Comparison of ENCODE assay signal across 22 cellular contexts in the genomic region with DNA sequence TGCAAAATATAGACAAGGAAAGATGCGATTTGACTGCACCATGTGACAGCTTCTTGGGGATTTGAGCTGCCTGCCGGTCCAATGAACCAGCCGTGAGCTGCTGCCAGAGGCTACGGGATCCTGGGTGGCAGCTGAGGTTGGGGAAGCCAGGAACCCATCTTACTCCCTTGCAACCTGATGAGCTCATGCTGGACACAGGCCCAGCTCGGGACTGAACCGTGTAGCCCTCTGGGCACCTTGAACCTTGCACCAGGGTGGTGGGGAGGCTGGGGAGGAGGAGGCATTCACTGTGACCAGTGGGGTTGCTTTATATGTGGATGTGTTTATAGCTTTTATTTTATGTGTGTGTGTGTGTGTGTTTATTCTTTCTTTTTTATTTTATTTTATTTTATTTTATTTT. TPM values are rescaled to one million over a fixed set of nuclear protein-coding genes. Genes with fewer than 3 reads are reported as not detected.
A peak's percentile ranks its signal among the peaks of the same experiment; 100 is the strongest.
DNase-seq lines count a peak whose midpoint lies in the region; ATAC-seq, FAIRE-seq and TF ChIP-seq lines count a peak whose summit lies in the region.
"Had no signal": no experiment of that assay in that cellular context is flagged by ENCODE, and none has a peak within 500 bp of the region (broad histone marks: within the 10 kb centered on the region; RNA-seq: fewer than 3 reads in every experiment).

No MANE protein-coding gene starts in this region.

- FAIRE-seq in small intestine (lab: Jason Lieb, UNC) (no peak), kidney (lab: Jason Lieb, UNC) (no peak)
- FAIRE-seq: GM12878, H1 had no signal

- no peak for TF ChIP-seq POLR2A in right lobe of liver (IDR thresholded peaks at IDR 0.05)

- no peak overlapping the region for H3K9ac ChIP-seq in kidney (ENCODE audit: low read length in 2 of 2)

- ATAC-seq in WTC11 = no peak
- peak; percentile 46 to 99 (median 80) for ATAC-seq in right lobe of liver
- no peak for ATAC-seq in HG03139 (IDR thresholded peaks at IDR 0.05; ENCODE audit: unreplicated experiment)
- ATAC-seq: GM12878 had no signal

- H3K4me3 Mint-ChIP-seq in WTC11 = no peak overlapping the region
- H3K4me3 Mint-ChIP-seq: CD4-positive, CD25-positive, alpha-beta regulatory T cell had no signal

- no peak overlapping the region for H3K4me2 ChIP-seq in DOHH2 (ENCODE audit: low read length)

- H3K9me3 ChIP-seq in DOHH2 (ENCODE audit: control insufficient read depth, insufficient read depth, low read length) (no peaks in the 10 kb centered on the region), right lobe of liver (no peaks in the 10 kb centered on the region), small intestine (ENCODE audit: control insufficient read depth, low read depth) (no peaks in the 10 kb centered on the region), kidney (ENCODE audit: control insufficient read depth in 1 of 2, low read length in 2 of 2) (no peaks in the 10 kb centered on the region)

- no peak overlapping the region for H3K4me3 ChIP-seq in DOHH2 (ENCODE audit: low read length)
- H3K4me3 ChIP-seq in right lobe of liver = no peak overlapping the region
- no peak overlapping the region for H3K4me3 ChIP-seq in small intestine (ENCODE audit: low read depth in 1 of 2, low read length in 2 of 2)
- H3K4me3 ChIP-seq in kidney (ENCODE audit: low read length in 2 of 2) = no peak overlapping the region
- H3K4me3 ChIP-seq: GM12878, SK-N-MC had no signal

- H4K20me1 ChIP-seq in DOHH2 (ENCODE audit: control insufficient read depth, insufficient read depth, low read depth, low read length) = no peaks in the 10 kb centered on the region

- H3K4me1 ChIP-seq in DOHH2 (ENCODE audit: control insufficient read depth, low read length) (peaks cover 91% of the 10 kb centered on the region), right lobe of liver (no peaks in the 10 kb centered on the region), small intestine (ENCODE audit: control insufficient read depth in 2 of 2, insufficient read depth in 1 of 2, low read depth in 1 of 2, low read length in 1 of 2) (no peaks in the 10 kb centered on the region), kidney (ENCODE audit: control insufficient read depth in 1 of 2, insufficient read depth in 1 of 2, low read depth in 1 of 2, low read length in 2 of 2) (no peaks in the 10 kb centered on the region)

- H3K9me2 ChIP-seq in DOHH2 (replicated peaks; ENCODE audit: control insufficient read depth, low read length) = no peaks in the 10 kb centered on the region

- no peak for DNase-seq in WTC11 (ENCODE audit: low spot score)
- peak; percentile 61 to 85 (median 77) for DNase-seq in right lobe of liver
- peak; percentile 51 for DNase-seq in small intestine
- no peak for DNase-seq in A172 (ENCODE audit: low spot score)
- DNase-seq in kidney = no peak
- DNase-seq: CD4-positive, CD25-positive, alpha-beta regulatory T cell; Kasumi-1; NCI-H1417; NCI-H1694 treated with DMSO at 0.1 percent for 48 hours; NCI-H2081 treated with DMSO at 0.1 percent for 48 hours; NCI-H446 treated with DMSO at 0.1 percent for 48 hours; NCI-H526 treated with DMSO at 0.1 percent for 48 hours; SHP77 had no signal

- no peaks in the 10 kb centered on the region for H3K27me3 ChIP-seq in DOHH2 (ENCODE audit: control insufficient read depth, low read length)
- H3K27me3 ChIP-seq in right lobe of liver = no peaks in the 10 kb centered on the region
- peaks cover 0 to 3% of the 10 kb centered on the region in 2 donors for H3K27me3 ChIP-seq in small intestine (ENCODE audit: control insufficient read depth in 2 of 2, insufficient read depth in 2 of 2, low read length in 2 of 2)

- no peak overlapping the region for H3K27ac Mint-ChIP-seq in WTC11
- H3K27ac Mint-ChIP-seq: CD4-positive, CD25-positive, alpha-beta regulatory T cell had no signal

- peaks cover 11% of the 10 kb centered on the region for H3K9me3 Mint-ChIP-seq in WTC11

- CTCF ChIA-PET in WTC11 (lab: Charles Lee) = interaction anchor here (1.0 to 6.2 kb wide), 7 partner anchors 11 to 114 kb away, joined by 3 to 53 read pairs (median 4); partner anchors contain the start of gene PRSS56

- 0 out of 2 replicates have a peak overlapping the region, but pooled peaks have one; percentile 14 for H3K27ac ChIP-seq in DOHH2 (ENCODE audit: low read depth, low read length)
- no peak overlapping the region for H3K27ac ChIP-seq in right lobe of liver
- no peak overlapping the region for H3K27ac ChIP-seq in small intestine (ENCODE audit: low read depth in 1 of 2, low read length in 1 of 2)
- no peak overlapping the region for H3K27ac ChIP-seq in kidney (ENCODE audit: low read depth in 2 of 2, low read length in 2 of 2)
- H3K27ac ChIP-seq: SK-N-MC had no signal

- H3K27me3 Mint-ChIP-seq in WTC11 (ENCODE audit: low read depth) = peaks cover 6% of the 10 kb centered on the region

- H3K36me3 ChIP-seq in DOHH2 (ENCODE audit: control insufficient read depth, low read length) (no peaks in the 10 kb centered on the region), right lobe of liver (no peaks in the 10 kb centered on the region), small intestine (ENCODE audit: control insufficient read depth in 2 of 2, insufficient read depth in 2 of 2, low read length in 2 of 2) (no peaks in the 10 kb centered on the region), kidney (ENCODE audit: control insufficient read depth in 1 of 2, insufficient read depth in 2 of 2, low read length in 2 of 2) (no peaks in the 10 kb centered on the region)

- 53% methylated on average over 4 of the region's 6 CpGs for WGBS in right lobe of liver (ENCODE audit: insufficient coverage, low coverage, low lambda C conversion rate, missing lambda C conversion rate)
- 50 to 84% (median 71%) methylated on average over 6 of the region's 6 CpGs for WGBS in small intestine, 3 donors

- POLR2A ChIA-PET in WTC11 (lab: Charles Lee) = no interaction called here

- TF ChIP-seq CTCF in DOHH2 (IDR thresholded peaks at IDR 0.05; ENCODE audit: low read depth, low read length, poor library complexity, severe bottlenecking) (no peak), WTC11 (IDR thresholded peaks at IDR 0.05) (no peak), right lobe of liver (IDR thresholded peaks at IDR 0.05) (no peak), kidney (IDR thresholded peaks at IDR 0.05; ENCODE audit: borderline replicate concordance, extremely low read depth, insufficient read depth) (no peak)

- intact Hi-C loops in right lobe of liver (cut with DNase I) (no loop called here), kidney (cut with DNase I) (no loop called here)

- no peaks in the 10 kb centered on the region for H3K36me3 Mint-ChIP-seq in WTC11
- H3K36me3 Mint-ChIP-seq: CD4-positive, CD25-positive, alpha-beta regulatory T cell had no signal

- H3K79me2 ChIP-seq in DOHH2 (ENCODE audit: control insufficient read depth, low read length) = no peaks in the 10 kb centered on the region

- H3K4me1 Mint-ChIP-seq in WTC11 = no peaks in the 10 kb centered on the region
- H3K4me1 Mint-ChIP-seq: CD4-positive, CD25-positive, alpha-beta regulatory T cell had no signal

- H3F3A ChIP-seq in DOHH2 (ENCODE audit: control insufficient read depth, insufficient read depth) = peaks cover 14% of the 10 kb centered on the region

TF ChIP-seq in WTC11, 78 proteins besides CTCF, POLR2A, EP300 and RAD21:
- no peak for TF ChIP-seq MLX (CRISPR knock-in tag; IDR thresholded peaks at IDR 0.05)
- peak; percentile 85 for TF ChIP-seq HMGA2 (CRISPR knock-in tag; IDR thresholded peaks at IDR 0.05)

RNA-seq across cellular contexts. Expression of gene ALPI, which starts 9.1 kb away (rescaled TPM):
- total RNA-seq in WTC11 (2021) (not detected in 3 replicates), right lobe of liver (under 1 TPM in 2 of 6 experiments, not detected in 4; 0.19 to 0.25 TPM), kidney (0.09 TPM)
- polyA plus RNA-seq in small intestine (100 to 1,000 TPM in 2 of 3 donors, 10 to 100 TPM in 1; 37.7 to 261 (median 204) TPM), kidney (ENCODE audit: insufficient read depth, low read depth, low replicate concordance) (0.49 TPM)
- not detected in 2 replicates for total RNA-seq in A172 (2014; rRNA removed; shearing (Covaris generic))
- total RNA-seq: A673; CD4-positive, CD25-positive, alpha-beta regulatory T cell; GM12878; H1; MCF 10A; RPMI7951 had no signal
- polyA plus RNA-seq: BJ; CD4-positive, CD25-positive, alpha-beta regulatory T cell; GM12878; H1 had no signal

RNA-seq across cellular contexts. Expression of gene ECEL1, which starts 22.6 kb away (rescaled TPM):
- total RNA-seq in WTC11 (2021) (21.4 to 23.3 TPM (median 21.9 TPM) in 3 replicates), right lobe of liver (1 to 10 TPM in 1 of 6 experiments, under 1 TPM in 3, not detected in 2; 0.22 to 1.3 (median 0.83) TPM), kidney (6.7 TPM)
- polyA plus RNA-seq in small intestine (1 to 10 TPM in 1 of 3 donors, not detected in 2; 1.7 TPM), kidney (ENCODE audit: insufficient read depth, low read depth, low replicate concordance) (8.5 TPM)
- total RNA-seq in A172 (2014; rRNA removed; shearing (Covaris generic)) = not detected in 2 replicates
- total RNA-seq: CD4-positive, CD25-positive, alpha-beta regulatory T cell; GM12878; MCF 10A; RPMI7951 had no signal
- polyA plus RNA-seq: BJ; CD4-positive, CD25-positive, alpha-beta regulatory T cell; GM12878 had no signal

RNA-seq across cellular contexts. Expression of gene PRSS56, which starts 55.1 kb away (rescaled TPM):
- total RNA-seq in WTC11 (2021) (not detected in 3 replicates), right lobe of liver (under 1 TPM in 1 of 6 experiments, not detected in 5; 0.19 TPM), kidney (not detected)
- polyA plus RNA-seq in small intestine (not detected), kidney (ENCODE audit: insufficient read depth, low read depth, low replicate concordance) (not detected)
- total RNA-seq in A172 (2014; rRNA removed; shearing (Covaris generic)) = not detected in 2 replicates
- total RNA-seq: A673; CD4-positive, CD25-positive, alpha-beta regulatory T cell; GM12878; H1; MCF 10A; RPMI7951 had no signal
- polyA plus RNA-seq: BJ; CD4-positive, CD25-positive, alpha-beta regulatory T cell; GM12878 had no signal

RNA-seq across cellular contexts. Expression of gene ALPG, which starts 58.4 kb away (rescaled TPM):
- 0.94 to 1.3 TPM (median 1.2 TPM) in 3 replicates for total RNA-seq in WTC11 (2021)
- not detected for total RNA-seq in right lobe of liver
- under 1 TPM in 1 of 3 donors, not detected in 2; 0.01 TPM for polyA plus RNA-seq in small intestine
- total RNA-seq in A172 (2014; rRNA removed; shearing (Covaris generic)) = 0.12 TPM in 1 of 2 replicates, not detected in the other
- total RNA-seq in kidney = not detected
- not detected for polyA plus RNA-seq in kidney (ENCODE audit: insufficient read depth, low read depth, low replicate concordance)
- total RNA-seq: A673; CD4-positive, CD25-positive, alpha-beta regulatory T cell; GM12878; MCF 10A; RPMI7951 had no signal
- polyA plus RNA-seq: BJ; CD4-positive, CD25-positive, alpha-beta regulatory T cell; GM12878 had no signal

Comparison
In these comparisons a context has a peak if more than half of its experiments do, and no peak if none do; other contexts are left out.
1. ATAC-seq: peak in right lobe of liver (4 of 4); none in WTC11 (single experiment) and HG03139 (single experiment).
2. DNase-seq: peak in right lobe of liver (3 of 3) and small intestine (single experiment); none in WTC11 (single experiment), A172 (single experiment) and kidney (single experiment).